ENCODE assay signal across 8 cellular contexts in the genomic region with DNA sequence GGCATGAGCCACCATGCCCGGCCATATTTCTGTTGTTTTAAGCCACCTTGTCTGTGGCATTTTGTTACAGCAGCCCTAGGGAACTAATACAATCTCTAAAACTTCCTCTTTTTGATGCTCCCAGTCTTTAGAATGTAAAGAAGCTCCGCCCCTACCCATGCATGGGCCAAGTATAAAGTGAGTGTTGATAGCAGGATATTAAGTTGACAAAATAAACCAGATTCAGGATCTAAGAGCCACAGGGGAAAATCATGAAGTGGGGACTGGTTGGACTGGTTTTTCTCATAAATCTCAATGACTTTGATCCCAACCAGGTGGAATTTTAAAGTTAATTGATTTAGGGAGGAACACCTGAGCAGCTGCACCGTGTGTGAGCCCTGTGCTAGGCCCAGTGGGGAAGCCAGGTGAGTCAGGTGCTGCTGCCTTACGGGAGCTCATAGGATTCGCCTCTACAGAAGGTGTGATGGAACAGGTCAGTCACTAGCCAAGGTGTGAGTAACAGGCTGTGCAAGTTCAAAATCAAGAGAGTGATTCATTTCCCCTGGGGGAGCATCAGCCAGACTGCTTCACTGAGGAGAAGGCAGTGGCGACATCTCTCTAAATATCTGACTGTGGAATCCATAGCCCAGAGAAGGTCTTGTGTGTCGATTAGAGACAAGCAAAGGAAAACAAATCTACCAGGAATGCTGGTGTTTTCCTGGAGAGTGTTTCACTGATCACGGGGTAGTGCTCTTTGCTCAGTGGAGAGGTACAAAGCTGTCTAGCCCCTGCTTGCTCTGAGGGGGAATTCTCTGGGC. TPM values are rescaled to one million over a fixed set of nuclear protein-coding genes. Genes with fewer than 3 reads are reported as not detected.
A peak's percentile ranks its signal among the peaks of the same experiment; 100 is the strongest.
DNase-seq lines count a peak whose midpoint lies in the region; ATAC-seq and TF ChIP-seq lines count a peak whose summit lies in the region.

No MANE protein-coding gene starts in this region.

- no peak overlapping the region for H3K4me3 Mint-ChIP-seq in activated naive CD8-positive, alpha-beta T cell treated with anti-CD3 and anti-CD28 coated beads, Interleukin-2, amount 50 U/mL, for 24 hours

- DNase-seq in DMS53 (lab: John Stamatoyannopoulos, UW) (peak; percentile 97), LNCaP clone FGC (ENCODE audit: low read depth) (peak; percentile 43), mucosa of descending colon (peak; percentile 62 to 79 (median 69)), iPS-NIHi7 (ENCODE audit: extremely low spot score) (no peak), globus pallidus (ENCODE audit: low spot score) (no peak), DMS 273 (lab: John Stamatoyannopoulos, UW; ENCODE audit: unreplicated experiment) (no peak), NCI-H1105 treated with DMSO at 0.1 percent for 48 hours (lab: John Stamatoyannopoulos, UW) (no peak)
- DNase-seq in activated naive CD8-positive, alpha-beta T cell treated with anti-CD3 and anti-CD28 coated beads, Interleukin-2, amount 50 U/mL, for 24 hours, result no peak

- no peaks in the 10 kb centered on the region for H3K9me3 ChIP-seq in mucosa of descending colon

- peaks cover 16% of the 10 kb centered on the region for H3K4me1 Mint-ChIP-seq in activated naive CD8-positive, alpha-beta T cell treated with anti-CD3 and anti-CD28 coated beads, Interleukin-2, amount 50 U/mL, for 24 hours

- no peak overlapping the region for H3K4me3 ChIP-seq in LNCaP clone FGC (ENCODE audit: low read depth, low read length)
- H3K4me3 ChIP-seq in mucosa of descending colon, result no peak overlapping the region

- H3K27ac Mint-ChIP-seq in activated naive CD8-positive, alpha-beta T cell treated with anti-CD3 and anti-CD28 coated beads, Interleukin-2, amount 50 U/mL, for 24 hours, result no peak overlapping the region

- H3K4me1 ChIP-seq in mucosa of descending colon (ENCODE audit: low read depth), result peaks cover 26% of the 10 kb centered on the region

- H3K36me3 Mint-ChIP-seq in activated naive CD8-positive, alpha-beta T cell treated with anti-CD3 and anti-CD28 coated beads, Interleukin-2, amount 50 U/mL, for 24 hours (ENCODE audit: low read depth), result no peaks in the 10 kb centered on the region

- no peaks in the 10 kb centered on the region for H3K36me3 ChIP-seq in mucosa of descending colon (ENCODE audit: low read depth)

- ATAC-seq in activated naive CD8-positive, alpha-beta T cell treated with anti-CD3 and anti-CD28 coated beads, Interleukin-2, amount 50 U/mL, for 24 hours, result peak; percentile 81
- ATAC-seq in mucosa of descending colon, result peak; percentile 75

- peaks cover 11% of the 10 kb centered on the region for H3K27me3 Mint-ChIP-seq in activated naive CD8-positive, alpha-beta T cell treated with anti-CD3 and anti-CD28 coated beads, Interleukin-2, amount 50 U/mL, for 24 hours

- no peaks in the 10 kb centered on the region for H3K9me3 Mint-ChIP-seq in activated naive CD8-positive, alpha-beta T cell treated with anti-CD3 and anti-CD28 coated beads, Interleukin-2, amount 50 U/mL, for 24 hours

- intact Hi-C loops in mucosa of descending colon (cut with DNase I, micrococcal nuclease), result loop anchor here in 1 of 2 donors (5.0 kb wide), 1 partner anchor 47 kb away; no protein-coding TSS in a partner anchor

- no peak for TF ChIP-seq CTCF in LNCaP clone FGC (IDR thresholded peaks at IDR 0.05; ENCODE audit: control insufficient read depth, extremely low read depth, insufficient read depth)
- no peak for TF ChIP-seq CTCF in mucosa of descending colon (IDR thresholded peaks at IDR 0.05)

RNA-seq across cellular contexts. Expression of gene EPCAM, which starts 29.2 kb away (rescaled TPM):
- total RNA-seq in mucosa of descending colon, result 1,000 to 10,000 TPM in 2 of 3 donors, 100 to 1,000 TPM in 1; 730 to 1,842 (median 1,636) TPM

Comparison
In these comparisons a context has a peak if more than half of its experiments do, and no peak if none do; other contexts are left out.
1. DNase-seq: peak in DMS53 (single experiment), LNCaP clone FGC (single experiment) and mucosa of descending colon (3 of 3); none in activated naive CD8-positive, alpha-beta T cell treated with anti-CD3 and anti-CD28 coated beads, Interleukin-2, amount 50 U/mL, for 24 hours (single experiment), iPS-NIHi7 (single experiment), globus pallidus (single experiment), DMS 273 (single experiment) and NCI-H1105 treated with DMSO at 0.1 percent for 48 hours (single experiment).